In genomic region chr15:63185206-63185605, GRCh38 we compare ENCODE assay signal across 19 cellular contexts. TPM values are rescaled to one million over a fixed set of nuclear protein-coding genes. Genes with fewer than 3 reads are reported as not detected.
A peak's percentile ranks its signal among the peaks of the same experiment; 100 is the strongest.
DNase-seq lines count a peak whose midpoint lies in the region; ATAC-seq and TF ChIP-seq lines count a peak whose summit lies in the region.
"Had no signal": no experiment of that assay in that cellular context is flagged by ENCODE, and none has a peak within 500 bp of the region (broad histone marks: within the 10 kb centered on the region; RNA-seq: fewer than 3 reads in every experiment).

No MANE protein-coding gene starts in this region.

- H3K4me3 ChIP-seq in lower leg skin (ENCODE audit: low read depth, poor library complexity, severe bottlenecking), result no peak overlapping the region
- H3K4me3 ChIP-seq: cardiac muscle cell, ovary had no signal

- no peak for TF ChIP-seq POLR2A in lower leg skin (IDR thresholded peaks at IDR 0.05)

- no peak overlapping the region; the same call in 1 of the 2 replicates for H3K4me3 Mint-ChIP-seq in HFFc6
- H3K4me3 Mint-ChIP-seq: activated naive CD4-positive, alpha-beta T cell treated with anti-CD3 and anti-CD28 coated beads for 36 hours; activated T-cell treated with anti-CD3 and anti-CD28 coated beads, Interleukin-2, amount 50 U/mL, for 4 hours; B cell had no signal

- no peaks in the 10 kb centered on the region for H3K36me3 Mint-ChIP-seq in HFFc6 (ENCODE audit: low read depth)
- H3K36me3 Mint-ChIP-seq: naive B cell had no signal

- intact Hi-C loops in lower leg skin (cut with DNase I; ENCODE audit: low total_unique reads), result no loop called here

- peaks cover 50% of the 10 kb centered on the region for H3K4me1 Mint-ChIP-seq in HFFc6 (ENCODE audit: low read depth)

- WGBS in lower leg skin, 2 donors, result 66 to 67% methylated on average over 2 of the region's 2 CpGs

- ATAC-seq in GM21526 (IDR thresholded peaks at IDR 0.05; ENCODE audit: low FRiP score, unreplicated experiment), result no peak
- ATAC-seq: activated CD4-positive, CD25-positive, alpha-beta regulatory T cell treated with anti-CD3 and anti-CD28 coated beads, Interleukin-2, amount 50 U/mL, for 24 hours; activated T-cell treated with anti-CD3 and anti-CD28 coated beads, Interleukin-2, amount 50 U/mL, for 4 hours; left cardiac atrium; Panc1; sciatic nerve had no signal

- H3K27ac Mint-ChIP-seq in HFFc6, result peak overlapping the region; percentile 75
- H3K27ac Mint-ChIP-seq: activated naive CD4-positive, alpha-beta T cell treated with anti-CD3 and anti-CD28 coated beads for 36 hours; B cell; naive B cell had no signal

- TF ChIP-seq CTCF in HFFc6 (IDR thresholded peaks at IDR 0.05) (no peak), lower leg skin (IDR thresholded peaks at IDR 0.05) (no peak)

- DNase-seq in NCI-H748 (lab: John Stamatoyannopoulos, UW; ENCODE audit: unreplicated experiment), result peak; percentile 10
- no peak for DNase-seq in NCI-H748 treated with DMSO at 0.1 percent for 48 hours (lab: John Stamatoyannopoulos, UW)
- DNase-seq in HFFc6, result no peak
- DNase-seq in RPMI7951 (ENCODE audit: low read depth), result peak; percentile 75
- DNase-seq in myocyte (ENCODE audit: low read depth), result peak; percentile 79
- no peak for DNase-seq in putamen (ENCODE audit: low spot score)
- no peak for DNase-seq in lower leg skin (ENCODE audit: low spot score in 2 of 2)
- DNase-seq: activated naive CD4-positive, alpha-beta T cell treated with anti-CD3 and anti-CD28 coated beads for 36 hours; activated T-cell treated with anti-CD3 and anti-CD28 coated beads, Interleukin-2, amount 50 U/mL, for 4 hours; Caco-2; left cardiac atrium; naive B cell; ovary had no signal

- peaks cover 2% of the 10 kb centered on the region; the same call in 1 of the 2 replicates for H3K27me3 Mint-ChIP-seq in HFFc6 (ENCODE audit: insufficient read depth)
- H3K27me3 Mint-ChIP-seq: B cell, naive B cell had no signal

- no peaks in the 10 kb centered on the region for H3K9me3 Mint-ChIP-seq in HFFc6
- H3K9me3 Mint-ChIP-seq: activated naive CD4-positive, alpha-beta T cell treated with anti-CD3 and anti-CD28 coated beads for 36 hours; activated T-cell treated with anti-CD3 and anti-CD28 coated beads, Interleukin-2, amount 50 U/mL, for 4 hours; naive B cell had no signal

RNA-seq across cellular contexts. Expression of gene RAB8B, which starts 4.2 kb away (rescaled TPM):
- 10 to 100 TPM; 24.7 to 38.4 (median 33.2) TPM for total RNA-seq in HFFc6 (2021; fragmentation: NEBNext Ultra II Directional; extraction: Animal tissue kit (Norgen Biotek cat#: 25700))
- 42.4 and 52.0 TPM in 2 replicates for total RNA-seq in RPMI7951 (2014; rRNA removed; shearing (Covaris generic))
- total RNA-seq in myocyte (16.4 and 24.0 TPM in 2 replicates), lower leg skin (10 to 100 TPM in 3 of 4 donors, 1 to 10 TPM in 1; 9.1 to 23.6 (median 10.7) TPM)
- 10.4 TPM for polyA plus RNA-seq in myocyte (2012)

RNA-seq across cellular contexts. Expression of gene RPS27L, which starts 27.9 kb away (rescaled TPM):
- total RNA-seq in HFFc6 (2021; fragmentation: NEBNext Ultra II Directional; extraction: Animal tissue kit (Norgen Biotek cat#: 25700)), result 100 to 1,000 TPM; 422 to 573 (median 537) TPM
- 233 and 241 TPM in 2 replicates for total RNA-seq in RPMI7951 (2014; rRNA removed; shearing (Covaris generic))
- total RNA-seq in myocyte (145 and 176 TPM in 2 replicates), lower leg skin (10 to 100 TPM; 39.6 to 64.9 (median 55.8) TPM)
- 375 TPM for polyA plus RNA-seq in myocyte (2012)

Comparison
In these comparisons a context has a peak if more than half of its experiments do, and no peak if none do; other contexts are left out.
1. DNase-seq: peak in NCI-H748 (single experiment), RPMI7951 (single experiment) and myocyte (single experiment); none in NCI-H748 treated with DMSO at 0.1 percent for 48 hours (single experiment), HFFc6 (single experiment), putamen (single experiment) and lower leg skin (0 of 2).